In the genomic region with DNA sequence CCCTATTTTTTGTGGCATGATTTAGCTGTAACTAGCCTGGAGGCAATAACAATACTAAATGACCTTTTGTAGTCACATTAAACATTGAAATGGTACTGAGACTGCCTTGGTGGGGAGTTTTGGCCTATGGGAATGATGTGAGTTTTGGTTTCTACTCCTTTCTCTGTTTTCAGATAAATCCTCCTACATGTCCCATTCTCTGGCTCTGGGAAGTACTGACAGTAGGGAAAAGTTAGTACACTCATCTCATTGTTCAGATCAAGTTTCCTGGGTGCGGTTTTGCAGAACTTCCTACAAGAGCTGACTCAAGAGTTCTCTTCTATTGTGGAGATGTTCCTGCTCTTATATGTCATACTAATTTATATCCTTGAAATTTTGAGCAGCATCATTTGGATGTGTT, we compare ENCODE assay signal across 9 cellular contexts.
DNase-seq lines count a peak whose midpoint lies in the region; ATAC-seq and TF ChIP-seq lines count a peak whose summit lies in the region.
"Had no signal": no experiment of that assay in that cellular context is flagged by ENCODE, and none has a peak within 500 bp of the region (broad histone marks: within the 10 kb centered on the region; RNA-seq: fewer than 3 reads in every experiment).

No MANE protein-coding gene starts in this region.

- intact Hi-C loops in heart left ventricle (cut with DNase I) = loop anchor here in 2 of 10 donors (10.0 kb wide), 1 partner anchor 55 kb away; no protein-coding TSS in a partner anchor
- intact Hi-C loops in mucosa of descending colon (cut with DNase I, micrococcal nuclease) = no loop called here

- H3K4me1 ChIP-seq in heart left ventricle (peaks cover 5 to 77% (median 62%) of the 10 kb centered on the region in 12 donors), right atrium auricular region (peaks cover 0 to 68% of the 10 kb centered on the region in 2 donors), mucosa of descending colon (ENCODE audit: low read depth) (peaks cover 59% of the 10 kb centered on the region)

- H3K4me3 ChIP-seq in heart left ventricle (no peak overlapping the region), right atrium auricular region (no peak overlapping the region), cardiac fibroblast (replicated peaks in 1 of 2; ENCODE audit: low read depth in 2 of 2, low read length in 2 of 2) (no peak overlapping the region), mucosa of descending colon (no peak overlapping the region)

- H3K27ac ChIP-seq in heart left ventricle = peak overlapping the region; percentile 2 to 88 (median 70)
- peak overlapping the region in 1 of 2 donors; percentile 52 for H3K27ac ChIP-seq in right atrium auricular region

- ATAC-seq in heart left ventricle = peak in 3 of 4 donors; percentile 14 to 41 (median 40)
- peak; percentile 53 for ATAC-seq in mucosa of descending colon
- no peak for ATAC-seq in HG03196 (IDR thresholded peaks at IDR 0.05; ENCODE audit: unreplicated experiment)
- ATAC-seq in HG02885 (IDR thresholded peaks at IDR 0.05; ENCODE audit: poor library complexity, unreplicated experiment) = no peak

- WGBS in heart left ventricle, 4 donors = 39 to 57% (median 53%) methylated on average over 1 of the region's 1 CpG

- H3K36me3 ChIP-seq in heart left ventricle (peaks cover 0 to 10% (median 0%) of the 10 kb centered on the region in 9 donors), right atrium auricular region (peaks cover 10% of the 10 kb centered on the region), mucosa of descending colon (ENCODE audit: low read depth) (no peaks in the 10 kb centered on the region)

- TF ChIP-seq CTCF in heart left ventricle (IDR thresholded peaks at IDR 0.05) = no peak
- TF ChIP-seq CTCF in right atrium auricular region (IDR thresholded peaks at IDR 0.05) = no peak
- TF ChIP-seq CTCF in cardiac fibroblast (IDR thresholded peaks at IDR 0.05; ENCODE audit: low read depth, low read length) = no peak
- TF ChIP-seq CTCF in mucosa of descending colon (IDR thresholded peaks at IDR 0.05) = no peak

- no peaks in the 10 kb centered on the region for H3K27me3 ChIP-seq in heart left ventricle
- no peaks in the 10 kb centered on the region for H3K27me3 ChIP-seq in right atrium auricular region

- DNase-seq in heart left ventricle (no peak), right atrium auricular region (ENCODE audit: low spot score) (no peak), cardiac fibroblast (ENCODE audit: low read depth in 2 of 2) (peak; percentile 82 to 91), mucosa of descending colon (no peak), NCI-H2171 treated with DMSO at 0.1 percent for 48 hours (lab: John Stamatoyannopoulos, UW) (no peak), superior temporal gyrus (ENCODE audit: extremely low spot score) (no peak)
- DNase-seq: hypothalamus had no signal

- TF ChIP-seq POLR2A in heart left ventricle (IDR thresholded peaks at IDR 0.05) = no peak

- no peaks in the 10 kb centered on the region for H3K9me3 ChIP-seq in heart left ventricle
- no peaks in the 10 kb centered on the region for H3K9me3 ChIP-seq in right atrium auricular region
- no peaks in the 10 kb centered on the region for H3K9me3 ChIP-seq in mucosa of descending colon

Comparison
In these comparisons a context has a peak if more than half of its experiments do, and no peak if none do; other contexts are left out.
1. ATAC-seq: peak in heart left ventricle (3 of 4) and mucosa of descending colon (single experiment); none in HG03196 (single experiment) and HG02885 (single experiment).
2. DNase-seq: peak in cardiac fibroblast (2 of 2); none in heart left ventricle (0 of 5), right atrium auricular region (single experiment), mucosa of descending colon (0 of 3), NCI-H2171 treated with DMSO at 0.1 percent for 48 hours (single experiment) and superior temporal gyrus (single experiment).